ENCODE assay signal across 9 cellular contexts in genomic region chr2:178403671-178404379, GRCh38. TPM values are rescaled to one million over a fixed set of nuclear protein-coding genes. Genes with fewer than 3 reads are reported as not detected.
DNase-seq lines count a peak whose midpoint lies in the region; ATAC-seq and TF ChIP-seq lines count a peak whose summit lies in the region.
"Had no signal": no experiment of that assay in that cellular context is flagged by ENCODE, and none has a peak within 500 bp of the region (broad histone marks: within the 10 kb centered on the region; RNA-seq: fewer than 3 reads in every experiment).

No MANE protein-coding gene starts in this region.

- H3K4me3 ChIP-seq in AG04450 (ENCODE audit: low read depth, low read length): peak overlapping the region; percentile 2; the same call in 1 of the 2 replicates

- no peaks in the 10 kb centered on the region for H3K27me3 ChIP-seq in AG04450 (ENCODE audit: control insufficient read depth, insufficient read depth, low read length)

- ATAC-seq in GM18909 (IDR thresholded peaks at IDR 0.05; ENCODE audit: poor library complexity, unreplicated experiment) (peak; percentile 45), HG02840 (IDR thresholded peaks at IDR 0.05; ENCODE audit: low FRiP score, unreplicated experiment) (peak; percentile 39)

- no peaks in the 10 kb centered on the region for H3K9me3 ChIP-seq in AG04450 (ENCODE audit: control insufficient read depth, insufficient read depth, low read length)

- no peak for TF ChIP-seq CTCF in AG04450 (IDR thresholded peaks at IDR 0.05; ENCODE audit: low read depth, low read length)

- peak overlapping the region; percentile 24 for H3K27ac ChIP-seq in AG04450 (ENCODE audit: low read depth, low read length)
- no peak overlapping the region for H3K27ac ChIP-seq in caudate nucleus (ENCODE audit: low read depth, low read length)

- DNase-seq in AG04450 (ENCODE audit: low read depth, low spot score) (no peak), NAMALWA (ENCODE audit: low spot score) (peak; percentile 28), caudate nucleus (lab: John Stamatoyannopoulos, UW) (no peak), SW 1271 (lab: John Stamatoyannopoulos, UW) (no peak)
- no peak for DNase-seq in stimulated activated CD4-positive, alpha-beta T cell treated with anti-CD3 and anti-CD28 coated beads, Interleukin-15, amount 100 ng/mL, for 24 hours
- DNase-seq in activated T-cell treated with anti-CD3 and anti-CD28 coated beads, Interleukin-2, amount 50 U/mL, for 48 hours: no peak
- DNase-seq: activated effector memory CD4-positive, alpha-beta T cell treated with Interleukin-2 at 50 U/mL for 16 hours had no signal

- CTCF ChIA-PET in AG04450 (lab: Charles Lee): interaction anchor here (0.9 to 18.2 kb wide), 4 partner anchors 8 to 292 kb away, joined by 3 to 389 read pairs (median 18); no protein-coding TSS in a partner anchor

- POLR2A ChIA-PET in AG04450 (lab: Yijun Ruan, JAX): interaction anchor here (0.8 to 1.8 kb wide), 3 partner anchors 10 to 18 kb away, joined by 3 to 12 read pairs (median 5); no protein-coding TSS in a partner anchor

RNA-seq across cellular contexts. Expression of gene PRKRA, which starts 47.1 kb away (rescaled TPM):
- polyA plus RNA-seq in AG04450 (2011; rRNA removed): 47.5 and 58.6 TPM in 2 replicates
- polyA minus RNA-seq in AG04450 (2011; rRNA and poly(A)+ RNA removed): 30.2 and 43.4 TPM in 2 replicates

RNA-seq across cellular contexts. Expression of gene PJVK, which starts 47.4 kb away (rescaled TPM):
- polyA plus RNA-seq in AG04450 (2011; rRNA removed): 2.1 and 3.4 TPM in 2 replicates
- 1.6 and 1.7 TPM in 2 replicates for polyA minus RNA-seq in AG04450 (2011; rRNA and poly(A)+ RNA removed)
